Comparison of ENCODE assay signal across 8 cellular contexts in the genomic region with DNA sequence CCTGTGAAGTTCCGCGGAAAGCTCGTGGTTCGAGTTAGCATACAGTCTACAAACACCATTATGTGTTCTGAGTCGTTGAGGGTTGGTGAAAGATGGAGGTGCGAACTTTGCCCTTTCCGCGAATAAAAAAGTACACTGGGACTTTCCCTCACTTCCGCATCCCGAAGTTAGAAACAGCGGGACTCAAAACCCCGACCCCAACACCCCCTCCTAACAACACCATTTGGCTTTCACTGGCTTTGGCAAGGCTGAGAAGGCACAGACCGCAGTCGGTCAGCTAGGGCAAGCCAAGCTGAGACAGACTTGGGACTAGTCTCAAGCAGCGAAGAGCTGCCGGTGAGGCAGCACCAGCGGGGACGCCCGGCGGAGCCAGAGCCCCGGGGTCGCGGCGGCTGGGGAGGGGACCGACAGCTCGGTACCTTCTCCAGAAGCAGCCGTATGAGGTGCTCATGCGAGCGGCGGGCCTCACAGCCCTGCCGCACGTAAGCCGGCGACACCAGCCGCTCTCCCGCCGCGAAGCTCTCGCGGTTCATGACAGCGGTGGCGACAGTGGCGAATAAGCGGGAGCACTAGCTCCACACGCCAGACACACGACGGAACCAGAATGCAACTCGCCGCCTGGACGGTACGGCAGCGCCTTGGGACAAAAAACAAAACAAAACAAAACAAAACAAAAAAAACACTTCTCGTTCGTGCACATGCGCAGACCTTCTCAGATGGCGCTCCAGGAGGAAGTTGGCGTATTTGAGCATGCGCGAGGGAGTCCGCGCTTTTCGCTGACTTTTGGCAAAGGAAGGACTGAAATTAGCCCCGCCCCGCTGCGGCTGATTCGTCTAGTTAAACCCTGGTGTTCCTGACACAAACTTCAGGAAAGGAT. TPM values are rescaled to one million over a fixed set of nuclear protein-coding genes. Genes with fewer than 3 reads are reported as not detected.
DNase-seq lines count a peak whose midpoint lies in the region; ATAC-seq and TF ChIP-seq lines count a peak whose summit lies in the region.

Gene SEPSECS, minus strand, starts transcription at position 613 of the 877 bp plus-strand sequence. Its CDS starts 80 bp downstream, at position 533.

- WGBS in esophagus, 2 donors: 0 to 1% methylated on average over 66 of the region's 66 CpGs

- peaks cover 52% of the 10 kb centered on the region for H3K4me1 Mint-ChIP-seq in activated T-cell treated with anti-CD3 and anti-CD28 coated beads, Interleukin-2, amount 50 U/mL, for 4 hours (ENCODE audit: low read depth)

- H3K9me3 ChIP-seq in esophagus (ENCODE audit: control insufficient read depth in 2 of 2, insufficient read depth in 1 of 2, low read depth in 1 of 2, low read length in 1 of 2) (no peaks in the 10 kb centered on the region), mucosa of stomach (ENCODE audit: control insufficient read depth, low read length) (no peaks in the 10 kb centered on the region)

- H3K36me3 ChIP-seq in esophagus (ENCODE audit: control insufficient read depth in 2 of 2, insufficient read depth in 2 of 2, low read length in 1 of 2): no peaks in the 10 kb centered on the region
- H3K36me3 ChIP-seq in mucosa of stomach (ENCODE audit: control insufficient read depth, insufficient read depth, low read length): no peaks in the 10 kb centered on the region

- H3K4me3 ChIP-seq in esophagus (ENCODE audit: low read depth in 1 of 2, low read length in 2 of 2) (peak within 1 kb of the TSS; percentile 69 to 81), mucosa of stomach (ENCODE audit: low read length) (peak within 1 kb of the TSS; percentile 77)

- peak; percentile 82 for DNase-seq in DMS153 treated with DMSO at 0.1 percent for 48 hours (lab: John Stamatoyannopoulos, UW; ENCODE audit: unreplicated experiment)
- peak; percentile 96 for DNase-seq in KBM-7
- DNase-seq in activated T-cell treated with anti-CD3 and anti-CD28 coated beads, Interleukin-2, amount 50 U/mL, for 4 hours: peak; percentile 90
- DNase-seq in stimulated activated CD8-positive, alpha-beta memory T cell treated with anti-CD3 and anti-CD28 coated beads, Interleukin-7, amount 100 ng/mL, for 1 hour (ENCODE audit: low read depth in 2 of 2): peak; percentile 81 to 89

- peak within 1 kb of the TSS; percentile 96 for H3K9ac ChIP-seq in mucosa of stomach (ENCODE audit: low read length)

- H3K27ac ChIP-seq in esophagus (ENCODE audit: low read depth in 2 of 2, low read length in 1 of 2): peak within 1 kb of the TSS; percentile 95 to 97

- H3K27me3 ChIP-seq in esophagus (ENCODE audit: control insufficient read depth in 1 of 2, insufficient read depth in 2 of 2, low read length in 2 of 2) (no peaks in the 10 kb centered on the region), mucosa of stomach (ENCODE audit: control insufficient read depth, insufficient read depth, low read length) (no peaks in the 10 kb centered on the region)

- H3K4me3 Mint-ChIP-seq in activated T-cell treated with anti-CD3 and anti-CD28 coated beads, Interleukin-2, amount 50 U/mL, for 4 hours: peak within 1 kb of the TSS; percentile 89

- H3K9me3 Mint-ChIP-seq in activated T-cell treated with anti-CD3 and anti-CD28 coated beads, Interleukin-2, amount 50 U/mL, for 4 hours: no peaks in the 10 kb centered on the region

- H3K27me3 Mint-ChIP-seq in activated T-cell treated with anti-CD3 and anti-CD28 coated beads, Interleukin-2, amount 50 U/mL, for 4 hours (ENCODE audit: low read depth): no peaks in the 10 kb centered on the region

- peaks cover 0 to 4% of the 10 kb centered on the region in 2 donors for H3K4me1 ChIP-seq in esophagus (ENCODE audit: control insufficient read depth in 2 of 2, insufficient read depth in 2 of 2, low read length in 1 of 2)
- peaks cover 6% of the 10 kb centered on the region for H3K4me1 ChIP-seq in mucosa of stomach (ENCODE audit: control insufficient read depth, insufficient read depth, low read length)

- in situ Hi-C loops in KBM-7 (cut with MboI; ENCODE audit: low pct_unique_long_range_greater_than_20kb, low sequenced_read_pairs): no loop called here

- peaks cover 11% of the 10 kb centered on the region for H3K36me3 Mint-ChIP-seq in activated T-cell treated with anti-CD3 and anti-CD28 coated beads, Interleukin-2, amount 50 U/mL, for 4 hours (ENCODE audit: insufficient read depth)

- ATAC-seq in GM21717 (IDR thresholded peaks at IDR 0.05; ENCODE audit: unreplicated experiment): peak; percentile 87
- peak; percentile 85 to 88 for ATAC-seq in activated T-cell treated with anti-CD3 and anti-CD28 coated beads, Interleukin-2, amount 50 U/mL, for 4 hours

TF ChIP-seq in PFSK-1, 5 proteins besides CTCF, POLR2A, EP300 and RAD21:
- TF ChIP-seq TAF1 (IDR thresholded peaks at IDR 0.05; ENCODE audit: borderline replicate concordance, insufficient read depth, low read length): peak; percentile 58; the same call in 1 of the 2 replicates
- 0 out of 2 replicates have a peak, but pooled peaks have one; percentile 15 for TF ChIP-seq SIN3A (IDR thresholded peaks at IDR 0.05; ENCODE audit: borderline replicate concordance, insufficient read depth, low read length)
- TF ChIP-seq, protein P1, sequence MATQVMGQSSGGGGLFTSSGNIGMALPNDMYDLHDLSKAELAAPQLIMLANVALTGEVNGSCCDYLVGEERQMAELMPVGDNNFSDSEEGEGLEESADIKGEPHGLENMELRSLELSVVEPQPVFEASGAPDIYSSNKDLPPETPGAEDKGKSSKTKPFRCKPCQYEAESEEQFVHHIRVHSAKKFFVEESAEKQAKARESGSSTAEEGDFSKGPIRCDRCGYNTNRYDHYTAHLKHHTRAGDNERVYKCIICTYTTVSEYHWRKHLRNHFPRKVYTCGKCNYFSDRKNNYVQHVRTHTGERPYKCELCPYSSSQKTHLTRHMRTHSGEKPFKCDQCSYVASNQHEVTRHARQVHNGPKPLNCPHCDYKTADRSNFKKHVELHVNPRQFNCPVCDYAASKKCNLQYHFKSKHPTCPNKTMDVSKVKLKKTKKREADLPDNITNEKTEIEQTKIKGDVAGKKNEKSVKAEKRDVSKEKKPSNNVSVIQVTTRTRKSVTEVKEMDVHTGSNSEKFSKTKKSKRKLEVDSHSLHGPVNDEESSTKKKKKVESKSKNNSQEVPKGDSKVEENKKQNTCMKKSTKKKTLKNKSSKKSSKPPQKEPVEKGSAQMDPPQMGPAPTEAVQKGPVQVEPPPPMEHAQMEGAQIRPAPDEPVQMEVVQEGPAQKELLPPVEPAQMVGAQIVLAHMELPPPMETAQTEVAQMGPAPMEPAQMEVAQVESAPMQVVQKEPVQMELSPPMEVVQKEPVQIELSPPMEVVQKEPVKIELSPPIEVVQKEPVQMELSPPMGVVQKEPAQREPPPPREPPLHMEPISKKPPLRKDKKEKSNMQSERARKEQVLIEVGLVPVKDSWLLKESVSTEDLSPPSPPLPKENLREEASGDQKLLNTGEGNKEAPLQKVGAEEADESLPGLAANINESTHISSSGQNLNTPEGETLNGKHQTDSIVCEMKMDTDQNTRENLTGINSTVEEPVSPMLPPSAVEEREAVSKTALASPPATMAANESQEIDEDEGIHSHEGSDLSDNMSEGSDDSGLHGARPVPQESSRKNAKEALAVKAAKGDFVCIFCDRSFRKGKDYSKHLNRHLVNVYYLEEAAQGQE (IDR thresholded peaks at IDR 0.05; ENCODE audit: insufficient read depth in 1 of 2, low read depth in 2 of 2, low read length in 2 of 2): peak in 1 of 2 experiments; percentile 47; a peak in 1 of 4 replicates
- TF ChIP-seq POLR2AphosphoS5 (IDR thresholded peaks at IDR 0.05; ENCODE audit: low read depth, low read length): peak; percentile 79
- TF ChIP-seq FOXP2 (optimal IDR thresholded peaks at IDR 0.05; ENCODE audit: borderline replicate concordance, extremely low read depth, extremely low read length, insufficient read depth): peak; percentile 91

RNA-seq across cellular contexts. Expression of gene SEPSECS, which starts in this region (rescaled TPM):
- 1.4 TPM for polyA plus RNA-seq in PFSK-1 (2012; ENCODE audit: insufficient read length, low read depth)
- total RNA-seq in activated T-cell treated with anti-CD3 and anti-CD28 coated beads, Interleukin-2, amount 50 U/mL, for 4 hours: 1 to 10 TPM; 5.3 to 7.0 (median 6.0) TPM
- polyA plus RNA-seq in esophagus: 1 to 10 TPM; 2.2 to 3.9 TPM

Comparison
In these comparisons a context has a peak if more than half of its experiments do, and no peak if none do; other contexts are left out.
1. Peak in every context shown above with its lines: DNase-seq, ATAC-seq, H3K4me3 ChIP-seq and H3K27ac ChIP-seq.